In genomic region chr1:1083181-1084027, GRCh38 we compare ENCODE assay signal across 22 cellular contexts. TPM values are rescaled to one million over a fixed set of nuclear protein-coding genes. Genes with fewer than 3 reads are reported as not detected.
DNase-seq lines count a peak whose midpoint lies in the region; ATAC-seq and TF ChIP-seq lines count a peak whose summit lies in the region.
"Had no signal": no experiment of that assay in that cellular context is flagged by ENCODE, and none has a peak within 500 bp of the region (broad histone marks: within the 10 kb centered on the region; RNA-seq: fewer than 3 reads in every experiment).

No MANE protein-coding gene starts in this region.

- H3K4me1 Mint-ChIP-seq in activated T-cell treated with anti-CD3 and anti-CD28 coated beads, Interleukin-2, amount 50 U/mL, for 24 hours (ENCODE audit: low read depth), result peaks cover 8% of the 10 kb centered on the region
- peaks cover 5% of the 10 kb centered on the region for H3K4me1 Mint-ChIP-seq in activated T-cell treated with anti-CD3 and anti-CD28 coated beads, Interleukin-2, amount 50 U/mL, for 72 hours (ENCODE audit: low read depth)
- H3K4me1 Mint-ChIP-seq: nephron had no signal

- H3K4me3 ChIP-seq in lower lobe of right lung (no peak overlapping the region), tibial artery (no peak overlapping the region), OCI-LY7 (ENCODE audit: low read depth, low read length, poor library complexity, severe bottlenecking) (no peak overlapping the region), mammary epithelial cell (replicated peaks in 1 of 3; ENCODE audit: insufficient read depth in 1 of 3, low read depth in 2 of 3, low read length in 3 of 3) (no peak overlapping the region)
- H3K4me3 ChIP-seq: A549, psoas muscle, smooth muscle cell had no signal

- ATAC-seq in activated T-cell treated with anti-CD3 and anti-CD28 coated beads, Interleukin-2, amount 50 U/mL, for 72 hours (replicated peaks in 1 of 2), result no peak
- no peak for ATAC-seq in lower lobe of right lung
- ATAC-seq: A549, HCT116, psoas muscle had no signal

- H3K36me3 Mint-ChIP-seq in activated T-cell treated with anti-CD3 and anti-CD28 coated beads, Interleukin-2, amount 50 U/mL, for 24 hours (ENCODE audit: low read depth), result peaks cover 19% of the 10 kb centered on the region
- H3K36me3 Mint-ChIP-seq in activated T-cell treated with anti-CD3 and anti-CD28 coated beads, Interleukin-2, amount 50 U/mL, for 72 hours (ENCODE audit: insufficient read depth in 2 of 2), result peaks cover under 1 to 2% of the 10 kb centered on the region in 2 donors

- H2AFZ ChIP-seq in OCI-LY7 (ENCODE audit: low read length) (no peak overlapping the region), mammary epithelial cell (ENCODE audit: low read depth, low read length) (no peak overlapping the region)

- H3K4me2 ChIP-seq in OCI-LY7 (ENCODE audit: low read length) (no peak overlapping the region), mammary epithelial cell (ENCODE audit: insufficient read depth, low read depth, low read length) (no peak overlapping the region)
- H3K4me2 ChIP-seq: A549, smooth muscle cell had no signal

- H3K4me1 ChIP-seq in lower lobe of right lung (peaks cover 12% of the 10 kb centered on the region), tibial artery (peaks cover 0 to 13% (median 13%) of the 10 kb centered on the region in 4 donors), OCI-LY7 (ENCODE audit: insufficient read depth, low read length, poor library complexity, severe bottlenecking) (no peaks in the 10 kb centered on the region), mammary epithelial cell (ENCODE audit: insufficient read depth, low read length) (peaks cover 13% of the 10 kb centered on the region)

- TF ChIP-seq CTCF in lower lobe of right lung (IDR thresholded peaks at IDR 0.05), result no peak
- TF ChIP-seq CTCF in tibial artery (IDR thresholded peaks at IDR 0.05), result no peak
- no peak for TF ChIP-seq CTCF in OCI-LY7 (conservative IDR thresholded peaks at IDR 0.05; ENCODE audit: low read length)
- no peak for TF ChIP-seq CTCF in mammary epithelial cell (conservative IDR thresholded peaks at IDR 0.05 in 1 of 2, IDR thresholded peaks at IDR 0.05 in 1 of 2; ENCODE audit: extremely low read depth in 1 of 2, insufficient read depth in 1 of 2, low read depth in 1 of 2, low read length in 2 of 2)

- WGBS in mammary epithelial cell (ENCODE audit: low coverage, missing lambda C conversion rate), result 92% methylated on average over 27 of the region's 41 CpGs

- intact Hi-C loops in lower lobe of right lung (cut with DNase I), result no loop called here
- intact Hi-C loops in tibial artery (cut with DNase I; ENCODE audit: low total_unique reads), result no loop called here
- intact Hi-C loops in OCI-LY7 (cut with micrococcal nuclease; ENCODE audit: unreplicated experiment), result no loop called here
- intact Hi-C loops in mammary epithelial cell (cut with micrococcal nuclease), result no loop called here

- CTCF ChIA-PET in OCI-LY7 (lab: Charles Lee; ENCODE audit: unreplicated experiment), result no interaction called here
- CTCF ChIA-PET in mammary epithelial cell (lab: Charles Lee; ENCODE audit: low non-redundant PET), result no interaction called here

- dilution Hi-C loops in mammary epithelial cell (cut with HindIII; ENCODE audit: low sequenced_read_pairs), result no loop called here

- no peaks in the 10 kb centered on the region for H4K20me1 ChIP-seq in OCI-LY7 (ENCODE audit: insufficient read depth, low read length)
- no peaks in the 10 kb centered on the region for H4K20me1 ChIP-seq in mammary epithelial cell (ENCODE audit: insufficient read depth, low read length)

- H3K9ac ChIP-seq in mammary epithelial cell (ENCODE audit: insufficient read depth, low read length), result no peak overlapping the region

- no peak overlapping the region for H3K27ac Mint-ChIP-seq in activated T-cell treated with anti-CD3 and anti-CD28 coated beads, Interleukin-2, amount 50 U/mL, for 24 hours
- H3K27ac Mint-ChIP-seq in activated T-cell treated with anti-CD3 and anti-CD28 coated beads, Interleukin-2, amount 50 U/mL, for 72 hours, result no peak overlapping the region
- H3K27ac Mint-ChIP-seq: nephron had no signal

- H3K9me3 ChIP-seq in lower lobe of right lung (no peaks in the 10 kb centered on the region), tibial artery (no peaks in the 10 kb centered on the region), OCI-LY7 (ENCODE audit: low read length) (no peaks in the 10 kb centered on the region), mammary epithelial cell (replicated peaks; ENCODE audit: insufficient read depth, low read length) (no peaks in the 10 kb centered on the region)
- H3K9me3 ChIP-seq: A549, psoas muscle had no signal

- BruUV-seq in OCI-LY7 (replicated peaks; lab: Mats Ljungman, UMichigan) (no TSS peak), mammary epithelial cell (replicated peaks; lab: Mats Ljungman, UMichigan) (no TSS peak)

- in situ Hi-C loops in mammary epithelial cell (cut with MboI; ENCODE audit: low sequenced_read_pairs in 2 of 2), result no loop called here

- no peaks in the 10 kb centered on the region for H3K9me3 Mint-ChIP-seq in activated T-cell treated with anti-CD3 and anti-CD28 coated beads, Interleukin-2, amount 50 U/mL, for 24 hours
- H3K9me3 Mint-ChIP-seq in activated T-cell treated with anti-CD3 and anti-CD28 coated beads, Interleukin-2, amount 50 U/mL, for 72 hours, result no peaks in the 10 kb centered on the region
- H3K9me3 Mint-ChIP-seq: nephron had no signal

- H3K4me3 Mint-ChIP-seq in activated T-cell treated with anti-CD3 and anti-CD28 coated beads, Interleukin-2, amount 50 U/mL, for 24 hours, result no peak overlapping the region
- no peak overlapping the region for H3K4me3 Mint-ChIP-seq in activated T-cell treated with anti-CD3 and anti-CD28 coated beads, Interleukin-2, amount 50 U/mL, for 72 hours
- H3K4me3 Mint-ChIP-seq: nephron had no signal

- DNase-seq in activated T-cell treated with anti-CD3 and anti-CD28 coated beads, Interleukin-2, amount 50 U/mL, for 24 hours, result peak; percentile 26
- no peak for DNase-seq in activated T-cell treated with anti-CD3 and anti-CD28 coated beads, Interleukin-2, amount 50 U/mL, for 72 hours
- DNase-seq in ecto neural progenitor cell (ENCODE audit: low spot score) (peak; percentile 45), lower lobe of right lung (peak; percentile 42), tibial artery (peak; percentile 17 to 59), OCI-LY7 (ENCODE audit: low spot score) (no peak), COLO668 (lab: John Stamatoyannopoulos, UW; ENCODE audit: unreplicated experiment) (no peak), mammary epithelial cell (no peak)
- DNase-seq: caudate nucleus; NCI-H2107; NCI-H510A; stimulated activated CD4-positive, alpha-beta T cell treated with anti-CD3 and anti-CD28 coated beads, Interleukin-4, amount 100 ng/mL, for 24 hours had no signal

- H3K79me2 ChIP-seq in OCI-LY7 (ENCODE audit: insufficient read depth, low read depth, low read length) (no peaks in the 10 kb centered on the region), mammary epithelial cell (ENCODE audit: insufficient read depth, low read length) (no peaks in the 10 kb centered on the region)

- no peaks in the 10 kb centered on the region for H3K27me3 ChIP-seq in lower lobe of right lung (ENCODE audit: low read depth)
- peaks cover 0 to 3% of the 10 kb centered on the region in 2 donors for H3K27me3 ChIP-seq in tibial artery
- no peaks in the 10 kb centered on the region for H3K27me3 ChIP-seq in mammary epithelial cell (ENCODE audit: insufficient read depth, low read length)

- H3K36me3 ChIP-seq in lower lobe of right lung, result no peaks in the 10 kb centered on the region
- peaks cover 0 to 49% (median 0%) of the 10 kb centered on the region in 3 donors for H3K36me3 ChIP-seq in tibial artery
- no peaks in the 10 kb centered on the region for H3K36me3 ChIP-seq in OCI-LY7 (ENCODE audit: insufficient read depth, low read length)
- no peaks in the 10 kb centered on the region for H3K36me3 ChIP-seq in mammary epithelial cell (ENCODE audit: insufficient read depth, low read length)

- no peaks in the 10 kb centered on the region for H3K9me2 ChIP-seq in OCI-LY7 (ENCODE audit: insufficient read depth, low read length)

- no peaks in the 10 kb centered on the region for H3K27me3 Mint-ChIP-seq in activated T-cell treated with anti-CD3 and anti-CD28 coated beads, Interleukin-2, amount 50 U/mL, for 24 hours
- no peaks in the 10 kb centered on the region for H3K27me3 Mint-ChIP-seq in activated T-cell treated with anti-CD3 and anti-CD28 coated beads, Interleukin-2, amount 50 U/mL, for 72 hours (ENCODE audit: low read depth)

- POLR2A ChIA-PET in OCI-LY7 (lab: Charles Lee), result no interaction called here

- H3K27ac ChIP-seq in lower lobe of right lung (no peak overlapping the region), tibial artery (no peak overlapping the region), OCI-LY7 (ENCODE audit: low read depth, low read length, poor library complexity, severe bottlenecking) (no peak overlapping the region), mammary epithelial cell (ENCODE audit: insufficient read depth, low read depth, low read length) (no peak overlapping the region)
- H3K27ac ChIP-seq: A549, C4-2B, epithelial cell of prostate, HL-60, psoas muscle had no signal

RNA-seq across cellular contexts. Expression of gene RNF223, which starts 9.3 kb away (rescaled TPM):
- under 1 TPM in 1 of 2 donors, not detected in 1; 0.12 TPM for total RNA-seq in activated T-cell treated with anti-CD3 and anti-CD28 coated beads, Interleukin-2, amount 50 U/mL, for 72 hours
- total RNA-seq in lower lobe of right lung (0.65 TPM), OCI-LY7 (2022) (not detected in 2 replicates), mammary epithelial cell (under 1 TPM in 1 of 2 donors, not detected in 1; 0.17 TPM)
- not detected in 2 replicates for total RNA-seq in OCI-LY7 (2014; rRNA removed; shearing (Covaris generic))
- polyA plus RNA-seq in mammary epithelial cell, result 0.06 TPM
- polyA minus RNA-seq in mammary epithelial cell, result not detected
- total RNA-seq: fibroblast of villous mesenchyme, mesenteric fat pad, psoas muscle had no signal
- polyA plus RNA-seq: psoas muscle had no signal

RNA-seq across cellular contexts. Expression of gene C1orf159, which starts 32.5 kb away (rescaled TPM):
- total RNA-seq in activated T-cell treated with anti-CD3 and anti-CD28 coated beads, Interleukin-2, amount 50 U/mL, for 72 hours, result 10 to 100 TPM; 18.0 to 18.6 TPM
- 11.7 TPM for total RNA-seq in lower lobe of right lung
- total RNA-seq in OCI-LY7 (2014; rRNA removed; shearing (Covaris generic)), result 13.1 and 27.6 TPM in 2 replicates
- total RNA-seq in OCI-LY7 (2022), result 24.1 and 24.5 TPM in 2 replicates
- 10 to 100 TPM in 1 of 2 donors, 1 to 10 TPM in 1; 9.5 to 23.8 TPM for total RNA-seq in mammary epithelial cell
- polyA plus RNA-seq in mammary epithelial cell, result 11.6 TPM
- polyA minus RNA-seq in mammary epithelial cell, result 0.88 TPM

Comparison
In these comparisons a context has a peak if more than half of its experiments do, and no peak if none do; other contexts are left out.
1. DNase-seq: peak in activated T-cell treated with anti-CD3 and anti-CD28 coated beads, Interleukin-2, amount 50 U/mL, for 24 hours (single experiment), ecto neural progenitor cell (single experiment), lower lobe of right lung (single experiment) and tibial artery (2 of 2); none in activated T-cell treated with anti-CD3 and anti-CD28 coated beads, Interleukin-2, amount 50 U/mL, for 72 hours (0 of 2), OCI-LY7 (single experiment), COLO668 (single experiment) and mammary epithelial cell (single experiment).